17 cellular contexts compared by ENCODE assay signal in the genomic region with DNA sequence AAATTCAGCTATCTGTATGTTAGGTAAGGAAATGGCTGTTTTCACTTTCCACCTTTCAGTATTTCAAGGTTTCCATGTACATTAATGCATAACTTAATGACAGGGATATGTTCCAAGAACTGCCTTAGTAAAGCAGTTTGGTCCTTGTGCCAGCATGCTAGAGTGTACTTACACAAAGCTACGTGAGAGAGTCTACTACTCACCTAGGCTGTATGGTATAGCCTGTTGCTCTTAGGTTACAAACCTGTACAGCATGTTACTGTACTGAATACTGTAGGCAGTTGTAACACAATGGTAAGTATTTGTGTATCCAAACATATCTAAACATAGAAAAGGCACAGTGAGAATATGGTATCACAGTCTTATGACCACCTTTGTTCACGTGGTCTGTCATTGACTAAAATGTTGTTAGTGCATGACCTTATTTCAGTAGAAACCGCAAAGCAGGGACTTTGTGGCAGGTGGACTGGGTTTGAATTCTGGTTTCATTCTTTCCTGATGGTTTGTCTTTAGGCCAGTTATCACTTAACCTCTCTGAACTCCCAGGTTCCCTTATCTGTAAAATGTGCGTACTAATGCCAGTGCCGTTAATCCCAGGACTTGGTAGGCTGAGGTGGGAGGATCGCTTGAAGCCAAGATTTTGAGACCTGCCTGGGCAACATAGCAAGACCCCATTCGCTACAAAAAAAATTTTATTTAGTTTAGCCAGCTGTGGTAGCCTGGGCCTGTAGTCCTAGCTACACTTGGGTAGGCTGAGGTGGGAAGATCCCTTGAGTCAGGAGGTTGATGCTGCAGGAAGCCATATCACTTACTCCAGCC. TPM values are rescaled to one million over a fixed set of nuclear protein-coding genes. Genes with fewer than 3 reads are reported as not detected.
DNase-seq lines count a peak whose midpoint lies in the region; ATAC-seq and TF ChIP-seq lines count a peak whose summit lies in the region.
"Had no signal": no experiment of that assay in that cellular context is flagged by ENCODE, and none has a peak within 500 bp of the region (broad histone marks: within the 10 kb centered on the region; RNA-seq: fewer than 3 reads in every experiment).

No MANE protein-coding gene starts in this region.

- no peak overlapping the region for H2BK5ac ChIP-seq in trophoblast cell (ENCODE audit: low read depth, low read length, poor library complexity)

- H3K4me1 ChIP-seq in heart right ventricle = peaks cover 0 to 62% (median 44%) of the 10 kb centered on the region in 9 donors
- peaks cover 79% of the 10 kb centered on the region for H3K4me1 ChIP-seq in Loucy (ENCODE audit: insufficient read depth, low read length, poor library complexity, severe bottlenecking)
- peaks cover 3 to 10% of the 10 kb centered on the region in 2 experiments for H3K4me1 ChIP-seq in trophoblast cell (ENCODE audit: control insufficient read depth in 1 of 2, insufficient read depth in 2 of 2, low read length in 2 of 2)

- H3K27ac Mint-ChIP-seq in WTC11 = no peak overlapping the region
- H3K27ac Mint-ChIP-seq: CD14-positive monocyte; T-helper 2 cell treated with Interferon-gamma antibody and Interleukin-4, amounts not matched to agents 5 μg/mL and 100 μg/mL, for 36 hours had no signal

- no peaks in the 10 kb centered on the region for H3K9me3 ChIP-seq in heart right ventricle
- no peaks in the 10 kb centered on the region for H3K9me3 ChIP-seq in Loucy (ENCODE audit: insufficient read depth, low read depth, low read length)
- no peaks in the 10 kb centered on the region for H3K9me3 ChIP-seq in trophoblast cell (ENCODE audit: insufficient read depth, low read depth, low read length)

- ATAC-seq in heart right ventricle (no peak), Right ventricle myocardium superior (ENCODE audit: poor library complexity) (no peak), WTC11 (no peak)

- no peak overlapping the region for H4K91ac ChIP-seq in trophoblast cell (ENCODE audit: low read depth, low read length)

- H3K36me3 ChIP-seq in heart right ventricle (peaks cover 0 to 14% (median 0%) of the 10 kb centered on the region in 9 donors), Loucy (ENCODE audit: insufficient read depth, low read length) (no peaks in the 10 kb centered on the region), trophoblast cell (ENCODE audit: control insufficient read depth in 1 of 2, insufficient read depth in 2 of 2, low read length in 2 of 2) (peaks cover 0 to 2% of the 10 kb centered on the region in 2 experiments)

- H3K36me3 Mint-ChIP-seq in WTC11 = no peaks in the 10 kb centered on the region

- H3K9me2 ChIP-seq in Loucy (replicated peaks; ENCODE audit: low read depth, low read length) = no peaks in the 10 kb centered on the region

- no peak overlapping the region for H3K14ac ChIP-seq in trophoblast cell (ENCODE audit: low read length)

- CTCF ChIA-PET in WTC11 (lab: Charles Lee) = interaction anchor here (1.0 to 1.4 kb wide), 2 partner anchors 43 to 47 kb away, joined by 3 to 6 read pairs; no protein-coding TSS in a partner anchor

- H3K79me1 ChIP-seq in trophoblast cell (ENCODE audit: low read length) = peaks cover 8% of the 10 kb centered on the region

- no peaks in the 10 kb centered on the region for H3K9me3 Mint-ChIP-seq in WTC11
- H3K9me3 Mint-ChIP-seq: CD14-positive monocyte; T-helper 2 cell treated with Interferon-gamma antibody and Interleukin-4, amounts not matched to agents 5 μg/mL and 100 μg/mL, for 36 hours had no signal

- WGBS in heart right ventricle, 2 donors = 71 to 84% methylated on average over 7 of the region's 7 CpGs
- no CpG with 5 or more reads among the region's 7 CpGs for WGBS in trophoblast cell (ENCODE audit: extremely low coverage, insufficient coverage, insufficient read length)

- no peak overlapping the region for H3K4me3 Mint-ChIP-seq in WTC11
- H3K4me3 Mint-ChIP-seq: CD14-positive monocyte; T-helper 2 cell treated with Interferon-gamma antibody and Interleukin-4, amounts not matched to agents 5 μg/mL and 100 μg/mL, for 36 hours had no signal

- no peak for TF ChIP-seq CTCF in heart right ventricle (IDR thresholded peaks at IDR 0.05)
- TF ChIP-seq CTCF in Loucy (conservative IDR thresholded peaks at IDR 0.05; ENCODE audit: low read length) = no peak
- no peak for TF ChIP-seq CTCF in WTC11 (IDR thresholded peaks at IDR 0.05)

- H4K20me1 ChIP-seq in Loucy (ENCODE audit: insufficient read depth, low read length, poor library complexity, severe bottlenecking) = no peaks in the 10 kb centered on the region

- H2BK12ac ChIP-seq in trophoblast cell (ENCODE audit: low read length) = no peak overlapping the region

- H2AFZ ChIP-seq in Loucy (ENCODE audit: low read length) = no peak overlapping the region
- H2AFZ ChIP-seq in trophoblast cell (ENCODE audit: insufficient read depth, low read length, poor library complexity) = no peak overlapping the region

- no peak overlapping the region for H3K23ac ChIP-seq in trophoblast cell (ENCODE audit: low read length)

- POLR2A ChIA-PET in WTC11 (lab: Charles Lee) = interaction anchor here (0.5 to 1.0 kb wide), 4 partner anchors 31 to 916 kb away, joined by 3 read pairs; no protein-coding TSS in a partner anchor

- H3K79me2 ChIP-seq in Loucy (ENCODE audit: insufficient read depth, low read length) = peaks cover 90% of the 10 kb centered on the region
- peaks cover 18% of the 10 kb centered on the region for H3K79me2 ChIP-seq in trophoblast cell (ENCODE audit: control insufficient read depth, insufficient read depth, low read length, poor library complexity)

- H3K9ac ChIP-seq in Loucy (ENCODE audit: low read depth, low read length, poor library complexity, severe bottlenecking) (peak overlapping the region; percentile 88), trophoblast cell (ENCODE audit: low read length) (no peak overlapping the region)

- no peak overlapping the region for H3K18ac ChIP-seq in trophoblast cell (ENCODE audit: low read length)

- no peak overlapping the region for H4K12ac ChIP-seq in trophoblast cell (ENCODE audit: low read depth, low read length)

- H3K4me2 ChIP-seq in Loucy (ENCODE audit: low read depth, low read length, poor library complexity, severe bottlenecking) (peak overlapping the region; percentile 98), trophoblast cell (ENCODE audit: low read length) (no peak overlapping the region)

- intact Hi-C loops in heart right ventricle (cut with DNase I) = no loop called here
- intact Hi-C loops in Right ventricle myocardium superior (cut with DNase I) = no loop called here

- H3K27me3 ChIP-seq in heart right ventricle = no peaks in the 10 kb centered on the region
- H3K27me3 ChIP-seq in Loucy (ENCODE audit: insufficient read depth, low read length, poor library complexity, severe bottlenecking) = no peaks in the 10 kb centered on the region
- H3K27me3 ChIP-seq in trophoblast cell (ENCODE audit: insufficient read depth, low read length) = no peaks in the 10 kb centered on the region

- no peak overlapping the region for H4K8ac ChIP-seq in trophoblast cell (ENCODE audit: low read depth, low read length)

- H3K27me3 Mint-ChIP-seq in WTC11 (ENCODE audit: low read depth) = peaks cover 70% of the 10 kb centered on the region

- H2BK120ac ChIP-seq in trophoblast cell (ENCODE audit: insufficient read depth, low read length, poor library complexity) = no peak overlapping the region

- peaks cover 4% of the 10 kb centered on the region; the same call in 1 of the 2 replicates for H3F3A ChIP-seq in Loucy (ENCODE audit: low read depth)

- H3K4me1 Mint-ChIP-seq in WTC11 = peaks cover 48% of the 10 kb centered on the region

- no peak overlapping the region for H2AK5ac ChIP-seq in trophoblast cell (ENCODE audit: low read length)

- H3K4me3 ChIP-seq in heart right ventricle (peak overlapping the region in 1 of 10 donors; percentile 96), Loucy (ENCODE audit: low read length, poor library complexity, severe bottlenecking) (peak overlapping the region; percentile 94), trophoblast cell (ENCODE audit: low read depth, low read length) (no peak overlapping the region)

- H3K4ac ChIP-seq in trophoblast cell (ENCODE audit: low read depth, low read length) = peak overlapping the region; percentile 16

- DNase-seq in heart right ventricle (no peak), Right ventricle myocardium superior (no peak), WTC11 (ENCODE audit: low spot score) (no peak), trophoblast cell (no peak), NCI-H2029 treated with DMSO at 0.1 percent for 48 hours (lab: John Stamatoyannopoulos, UW) (no peak)
- no peak for DNase-seq in stimulated activated CD8-positive, alpha-beta memory T cell treated with anti-CD3 and anti-CD28 coated beads, Interleukin-4, amount 100 ng/mL, for 48 hours
- DNase-seq: ACHN, AML-193, COR-L47, DMS53, HCEC 1CT, NCI-H2171 treated with DMSO at 0.1 percent for 48 hours, NCI-H446 treated with DMSO at 0.1 percent for 48 hours, NCI-H748 treated with DMSO at 0.1 percent for 48 hours had no signal

- H3K27ac ChIP-seq in heart right ventricle = peak overlapping the region in 6 of 10 donors; percentile 24 to 100 (median 98)
- H3K27ac ChIP-seq in trophoblast cell (ENCODE audit: low read depth, low read length) = no peak overlapping the region

TF ChIP-seq in WTC11, 78 proteins besides CTCF, POLR2A, EP300 and RAD21:
- TF ChIP-seq ZNF232 (CRISPR knock-in tag; IDR thresholded peaks at IDR 0.05) = no peak
- peak; percentile 39; the same call in 1 of the 2 replicates for TF ChIP-seq ZNF121 (CRISPR knock-in tag; IDR thresholded peaks at IDR 0.05)

RNA-seq across cellular contexts. Expression of gene SMYD2, which starts 4.9 kb away (rescaled TPM):
- total RNA-seq in heart right ventricle (100 to 1,000 TPM; 158 to 438 (median 356) TPM), Right ventricle myocardium superior (184 TPM), WTC11 (2021) (6.3 to 6.8 TPM (median 6.4 TPM) in 3 replicates)
- polyA plus RNA-seq in heart right ventricle = 100 to 1,000 TPM in 1 of 2 donors, 10 to 100 TPM in 1; 97.3 to 149 TPM
- 69.5 and 72.9 TPM in 2 replicates for polyA plus RNA-seq in trophoblast cell (2013)

Comparison
In these comparisons a context has a peak if more than half of its experiments do, and no peak if none do; other contexts are left out.
1. RNA of gene SMYD2, which starts 4.9 kb away (total RNA-seq): 158 to 438 TPM in heart right ventricle and 184 TPM in Right ventricle myocardium superior (single experiment); 6.3 to 6.8 TPM in WTC11; every median in the first group is over 10 times any median in the second.